Comparison of ENCODE assay signal across 37 cellular contexts in genomic region chr9:78230761-78231160, GRCh38.
"Had no signal": no experiment of that assay in that cellular context is flagged by ENCODE, and none has a peak within 500 bp of the region (broad histone marks: within the 10 kb centered on the region; RNA-seq: fewer than 3 reads in every experiment).

No MANE protein-coding gene starts in this region.

- H3K27ac Mint-ChIP-seq: activated CD4-positive, alpha-beta memory T cell treated with anti-CD3 and anti-CD28 coated beads, Interleukin-2, amount 10 ng/mL, durations not matched to agents 7 days and 5 days; activated CD4-positive, alpha-beta T cell treated with anti-CD3 and anti-CD28 coated beads for 36 hours; activated CD4-positive, alpha-beta T cell treated with anti-CD3 and anti-CD28 coated beads, Interleukin-2, amount 10 ng/mL, durations not matched to agents 7 days and 5 days; activated CD8-positive, alpha-beta memory T cell treated with anti-CD3 and anti-CD28 coated beads, Interleukin-2, amount 10 ng/mL, durations not matched to agents 7 days and 5 days; activated CD8-positive, alpha-beta T cell treated with anti-CD3 and anti-CD28 coated beads, Interleukin-2, amount 10 ng/mL, durations not matched to agents 7 days and 5 days; activated naive CD4-positive, alpha-beta T cell treated with anti-CD3 and anti-CD28 coated beads, Interleukin-2, amount 10 ng/mL, durations not matched to agents 7 days and 5 days; activated naive CD4-positive, alpha-beta T cell treated with anti-CD3 and anti-CD28 coated beads, Interleukin-2, amount 50 U/mL, for 24 hours; activated naive CD8-positive, alpha-beta T cell; activated T-cell treated with anti-CD3 and anti-CD28 coated beads, Interleukin-2, amount 50 U/mL, for 24 hours; activated T-helper 2 cell treated with anti-CD3 and anti-CD28 coated beads, Interferon-gamma antibody, Interleukin-2, Interleukin-4, amounts not matched to agents 10 μg/mL and 5 μg/mL and 100 μg/mL, durations not matched to agents 14 hours and 24 hours and 36 hours; T-helper 1 cell treated with Interleukin-12 subunit alpha and Interleukin-12 subunit beta and Interleukin-4 antibody, amounts not matched to agents 30 μg/mL and 1 μg/mL, for 36 hours; T-helper 2 cell treated with Interferon-gamma antibody and Interleukin-4, amounts not matched to agents 5 μg/mL and 100 μg/mL, for 36 hours; WTC11 had no signal

- H3K27ac ChIP-seq: ascending aorta, cardiac muscle cell, WERI-Rb-1 had no signal

- H3K36me3 Mint-ChIP-seq: activated naive CD4-positive, alpha-beta T cell treated with anti-CD3 and anti-CD28 coated beads, Interleukin-2, amount 10 ng/mL, durations not matched to agents 7 days and 5 days; brain; WTC11 had no signal

- DNase-seq: activated CD4-positive, alpha-beta memory T cell treated with anti-CD3 and anti-CD28 coated beads, Interleukin-2, amount 10 ng/mL, durations not matched to agents 7 days and 5 days; activated CD4-positive, alpha-beta T cell treated with anti-CD3 and anti-CD28 coated beads for 1 hour; activated CD4-positive, alpha-beta T cell treated with anti-CD3 and anti-CD28 coated beads for 36 hours; activated CD4-positive, alpha-beta T cell treated with anti-CD3 and anti-CD28 coated beads for 48 hours; activated CD4-positive, alpha-beta T cell treated with anti-CD3 and anti-CD28 coated beads, Interleukin-2, amount 10 ng/mL, durations not matched to agents 7 days and 5 days; activated CD4-positive, alpha-beta T cell treated with anti-CD3 and anti-CD28 coated beads, Interleukin-2, amount 50 U/mL, for 48 hours; activated CD4-positive, CD25-positive, alpha-beta regulatory T cell; activated CD8-positive, alpha-beta memory T cell treated with anti-CD3 and anti-CD28 coated beads for 24 hours; activated CD8-positive, alpha-beta memory T cell treated with anti-CD3 and anti-CD28 coated beads, Interleukin-2, amount 10 ng/mL, durations not matched to agents 7 days and 5 days; activated CD8-positive, alpha-beta memory T cell treated with anti-CD3 and anti-CD28 coated beads, Interleukin-2, amount 50 U/mL, for 48 hours; activated CD8-positive, alpha-beta T cell treated with anti-CD3 and anti-CD28 coated beads, Interleukin-2, amount 10 ng/mL, durations not matched to agents 7 days and 5 days; activated effector memory CD4-positive, alpha-beta T cell treated with Interleukin-2 at 50 U/mL for 16 hours; activated gamma-delta T cell; activated naive CD4-positive, alpha-beta T cell treated with anti-CD3 and anti-CD28 coated beads, Interleukin-2, amount 10 ng/mL, durations not matched to agents 7 days and 5 days; activated naive CD4-positive, alpha-beta T cell treated with Interleukin-2 at 50 U/mL for 16 hours; activated T-cell treated with anti-CD3 and anti-CD28 coated beads, Interleukin-2, amount 50 U/mL, for 24 hours; activated T-cell treated with anti-CD3 and anti-CD28 coated beads, Interleukin-2, amount 50 U/mL, for 48 hours; amygdala; anterior cingulate cortex; caudate nucleus; cerebellar nuclear complex; T-helper 1 cell; T-helper 2 cell; T-helper 9 cell; WERI-Rb-1 had no signal

- H3K4me3 ChIP-seq: ascending aorta, cardiac muscle cell had no signal

- H3K4me3 Mint-ChIP-seq: activated CD4-positive, alpha-beta memory T cell treated with anti-CD3 and anti-CD28 coated beads, Interleukin-2, amount 10 ng/mL, durations not matched to agents 7 days and 5 days; activated CD4-positive, alpha-beta T cell treated with anti-CD3 and anti-CD28 coated beads for 36 hours; activated CD4-positive, alpha-beta T cell treated with anti-CD3 and anti-CD28 coated beads, Interleukin-2, amount 10 ng/mL, durations not matched to agents 7 days and 5 days; activated CD8-positive, alpha-beta memory T cell treated with anti-CD3 and anti-CD28 coated beads, Interleukin-2, amount 10 ng/mL, durations not matched to agents 7 days and 5 days; activated CD8-positive, alpha-beta T cell treated with anti-CD3 and anti-CD28 coated beads, Interleukin-2, amount 10 ng/mL, durations not matched to agents 7 days and 5 days; activated naive CD4-positive, alpha-beta T cell treated with anti-CD3 and anti-CD28 coated beads, Interleukin-2, amount 10 ng/mL, durations not matched to agents 7 days and 5 days; activated naive CD4-positive, alpha-beta T cell treated with anti-CD3 and anti-CD28 coated beads, Interleukin-2, amount 50 U/mL, for 24 hours; activated naive CD8-positive, alpha-beta T cell; activated T-cell treated with anti-CD3 and anti-CD28 coated beads, Interleukin-2, amount 50 U/mL, for 24 hours; central memory CD8-positive, alpha-beta T cell; T-helper 1 cell treated with Interleukin-12 subunit alpha and Interleukin-12 subunit beta and Interleukin-4 antibody, amounts not matched to agents 30 μg/mL and 1 μg/mL, for 36 hours; T-helper 2 cell treated with Interferon-gamma antibody and Interleukin-4, amounts not matched to agents 5 μg/mL and 100 μg/mL, for 36 hours; WTC11 had no signal

- H3K4me1 Mint-ChIP-seq: activated naive CD4-positive, alpha-beta T cell treated with anti-CD3 and anti-CD28 coated beads, Interleukin-2, amount 50 U/mL, for 24 hours; central memory CD8-positive, alpha-beta T cell; WTC11 had no signal

- H3K27me3 Mint-ChIP-seq: activated CD4-positive, alpha-beta T cell treated with anti-CD3 and anti-CD28 coated beads for 36 hours; activated naive CD4-positive, alpha-beta T cell treated with anti-CD3 and anti-CD28 coated beads, Interleukin-2, amount 50 U/mL, for 24 hours; activated T-cell treated with anti-CD3 and anti-CD28 coated beads, Interleukin-2, amount 50 U/mL, for 24 hours had no signal

- H3K9me3 ChIP-seq: ascending aorta had no signal

- FAIRE-seq: bronchial epithelial cell had no signal

- H3K36me3 ChIP-seq: ascending aorta, cardiac muscle cell, WERI-Rb-1 had no signal

- H3K27me3 ChIP-seq: ascending aorta, cardiac muscle cell had no signal

- H3K9me3 Mint-ChIP-seq: activated CD4-positive, alpha-beta memory T cell treated with anti-CD3 and anti-CD28 coated beads, Interleukin-2, amount 10 ng/mL, durations not matched to agents 7 days and 5 days; activated CD4-positive, alpha-beta T cell treated with anti-CD3 and anti-CD28 coated beads, Interleukin-2, amount 10 ng/mL, durations not matched to agents 7 days and 5 days; activated naive CD4-positive, alpha-beta T cell treated with anti-CD3 and anti-CD28 coated beads, Interleukin-2, amount 10 ng/mL, durations not matched to agents 7 days and 5 days; activated naive CD4-positive, alpha-beta T cell treated with anti-CD3 and anti-CD28 coated beads, Interleukin-2, amount 50 U/mL, for 24 hours; activated T-cell treated with anti-CD3 and anti-CD28 coated beads, Interleukin-2, amount 50 U/mL, for 24 hours; activated T-helper 2 cell treated with anti-CD3 and anti-CD28 coated beads, Interferon-gamma antibody, Interleukin-2, Interleukin-4, amounts not matched to agents 10 μg/mL and 5 μg/mL and 100 μg/mL, durations not matched to agents 14 hours and 24 hours and 36 hours; central memory CD8-positive, alpha-beta T cell; T-helper 1 cell treated with Interleukin-12 subunit alpha and Interleukin-12 subunit beta and Interleukin-4 antibody, amounts not matched to agents 30 μg/mL and 1 μg/mL, for 36 hours; T-helper 2 cell treated with Interferon-gamma antibody and Interleukin-4, amounts not matched to agents 5 μg/mL and 100 μg/mL, for 36 hours; WTC11 had no signal

- H3K4me1 ChIP-seq: ascending aorta had no signal

- ATAC-seq: activated CD4-positive, alpha-beta T cell treated with anti-CD3 and anti-CD28 coated beads for 36 hours; activated CD4-positive, CD25-positive, alpha-beta regulatory T cell treated with anti-CD3 and anti-CD28 coated beads, Interleukin-2, amount 50 U/mL, for 24 hours; activated CD8-positive, alpha-beta memory T cell treated with anti-CD3 and anti-CD28 coated beads, Interleukin-2, amount 10 ng/mL, durations not matched to agents 7 days and 5 days; activated CD8-positive, alpha-beta T cell treated with anti-CD3 and anti-CD28 coated beads, Interleukin-2, amount 10 ng/mL, durations not matched to agents 7 days and 5 days; WTC11 had no signal
